ENCODE assay signal across 1 cellular context in genomic region chr20:63738687-63739128, GRCh38.
TF ChIP-seq lines count a peak whose summit lies in the region.

No MANE protein-coding gene starts in this region.

TF ChIP-seq in K562, 482 proteins besides CTCF, POLR2A, EP300 and RAD21:
- TF ChIP-seq ZNF263 (CRISPR knock-in tag; IDR thresholded peaks at IDR 0.05; ENCODE audit: borderline replicate concordance) (0 out of 2 replicates have a peak, but pooled peaks have one; percentile 48), CREB1 (IDR thresholded peaks at IDR 0.05) (0 out of 2 replicates have a peak, but pooled peaks have one; percentile 9), CREB1 (CRISPR knock-in tag; IDR thresholded peaks at IDR 0.05) (peak; percentile 60; the same call in 1 of the 2 replicates), NBN (IDR thresholded peaks at IDR 0.05; ENCODE audit: low read depth) (no peak), ZNF518B (CRISPR knock-in tag; IDR thresholded peaks at IDR 0.05) (no peak), PTRF (tag; IDR thresholded peaks at IDR 0.05) (no peak), ZBTB9 (CRISPR knock-in tag; IDR thresholded peaks at IDR 0.05) (no peak), TFAP4 (CRISPR knock-in tag; IDR thresholded peaks at IDR 0.05; ENCODE audit: borderline replicate concordance) (peak; percentile 95), ATF3 (IDR thresholded peaks at IDR 0.05) (0 out of 2 replicates have a peak, but pooled peaks have one; percentile 14), ATF3 (CRISPR knock-in tag; conservative IDR thresholded peaks at IDR 0.05) (no peak), ZNF445 (CRISPR knock-in tag; IDR thresholded peaks at IDR 0.05; ENCODE audit: low read depth) (no peak), HNRNPL (IDR thresholded peaks at IDR 0.05; ENCODE audit: low read depth, low read length) (0 out of 2 replicates have a peak, but pooled peaks have one; percentile 19), FOXK1 (CRISPR knock-in tag; IDR thresholded peaks at IDR 0.05; ENCODE audit: borderline replicate concordance) (no peak), ZBTB7A (IDR thresholded peaks at IDR 0.05; ENCODE audit: borderline replicate concordance, control insufficient read depth, low read depth, low read length) (peak; percentile 19; the same call in 1 of the 2 replicates), ZBTB33 (CRISPR knock-in tag; IDR thresholded peaks at IDR 0.05) (peak; percentile 97), ARID4B (CRISPR knock-in tag; IDR thresholded peaks at IDR 0.05) (0 out of 2 replicates have a peak, but pooled peaks have one; percentile 15), ZNF408 (CRISPR knock-in tag; IDR thresholded peaks at IDR 0.05; ENCODE audit: low read depth) (no peak), ZNF280A (IDR thresholded peaks at IDR 0.05; ENCODE audit: low read depth, partially characterized antibody) (no peak), MXI1 (IDR thresholded peaks at IDR 0.05; ENCODE audit: low read depth, low read length) (no peak), SP1 (CRISPR knock-in tag; IDR thresholded peaks at IDR 0.05) (0 out of 2 replicates have a peak, but pooled peaks have one; percentile 41), ZNF785 (CRISPR knock-in tag; IDR thresholded peaks at IDR 0.05) (no peak), ARID2 (IDR thresholded peaks at IDR 0.05) (no peak), MEIS2 (IDR thresholded peaks at IDR 0.05; ENCODE audit: partially characterized antibody) (no peak), CSDE1 (IDR thresholded peaks at IDR 0.05) (no peak), DACH1 (IDR thresholded peaks at IDR 0.05; ENCODE audit: partially characterized antibody) (peak; percentile 53), PCBP1 (IDR thresholded peaks at IDR 0.05; ENCODE audit: low read depth, low read length, poor library complexity, severe bottlenecking) (peak; percentile 24), CREM (IDR thresholded peaks at IDR 0.05; ENCODE audit: low read depth) (peak; percentile 33; the same call in 1 of the 2 replicates)
